16 cellular contexts compared by ENCODE assay signal in the genomic region with DNA sequence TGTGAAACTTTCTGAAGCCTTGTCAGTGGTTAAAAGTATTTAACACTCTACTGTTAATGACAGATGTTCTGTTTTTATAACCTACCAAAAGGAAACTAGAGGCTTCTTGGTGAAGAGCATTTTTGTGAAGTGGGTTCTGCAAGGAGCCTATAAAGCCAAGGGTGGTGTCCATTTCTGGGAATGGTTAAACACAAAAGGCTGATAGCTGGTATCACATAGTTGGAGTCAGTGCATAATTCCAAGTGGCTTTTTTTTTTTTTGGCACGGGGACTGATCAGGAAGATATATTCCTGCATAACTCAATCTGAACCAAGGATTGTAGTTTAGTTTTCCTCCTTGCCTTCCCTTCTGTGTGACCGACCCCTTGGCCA. TPM values are rescaled to one million over a fixed set of nuclear protein-coding genes. Genes with fewer than 3 reads are reported as not detected.
A peak's percentile ranks its signal among the peaks of the same experiment; 100 is the strongest.
DNase-seq lines count a peak whose midpoint lies in the region; ATAC-seq and TF ChIP-seq lines count a peak whose summit lies in the region.
"Had no signal": no experiment of that assay in that cellular context is flagged by ENCODE, and none has a peak within 500 bp of the region (broad histone marks: within the 10 kb centered on the region; RNA-seq: fewer than 3 reads in every experiment).

No MANE protein-coding gene starts in this region.

- peaks cover 53 to 63% of the 10 kb centered on the region in 2 experiments for H3K36me3 ChIP-seq in SK-N-SH (replicated peaks in 1 of 2; ENCODE audit: control insufficient read depth in 1 of 2, insufficient read depth in 2 of 2, low read length in 1 of 2)
- peaks cover 53% of the 10 kb centered on the region for H3K36me3 ChIP-seq in iPS-18a (ENCODE audit: control insufficient read depth, low read depth, low read length)
- peaks cover 53% of the 10 kb centered on the region for H3K36me3 ChIP-seq in skeletal muscle satellite cell (ENCODE audit: insufficient read depth, low read length)

- peak overlapping the region; percentile 46 for H3K4me2 ChIP-seq in SK-N-SH
- H3K4me2 ChIP-seq in skeletal muscle satellite cell (ENCODE audit: low read length) = peak overlapping the region; percentile 44

- H4K20me1 ChIP-seq in SK-N-SH (ENCODE audit: insufficient read depth) = no peaks in the 10 kb centered on the region

- peak overlapping the region; percentile 1; the same call in 1 of the 2 replicates for H3K9ac ChIP-seq in SK-N-SH
- no peak overlapping the region for H3K9ac ChIP-seq in iPS-18a (ENCODE audit: low read length)
- peak overlapping the region; percentile 46 for H3K9ac ChIP-seq in skeletal muscle satellite cell (ENCODE audit: low read depth, low read length)

- no peaks in the 10 kb centered on the region for H3K9me3 Mint-ChIP-seq in activated CD8-positive, alpha-beta T cell treated with anti-CD3 and anti-CD28 coated beads, Interleukin-2, amount 10 ng/mL, durations not matched to agents 7 days and 5 days (ENCODE audit: insufficient read depth)
- H3K9me3 Mint-ChIP-seq in activated CD8-positive, alpha-beta T cell treated with anti-CD3 and anti-CD28 coated beads for 36 hours = no peaks in the 10 kb centered on the region
- H3K9me3 Mint-ChIP-seq: activated T-cell treated with anti-CD3 and anti-CD28 coated beads, Interleukin-2, amount 50 U/mL, for 4 hours; T-cell had no signal

- DNase-seq in activated CD8-positive, alpha-beta T cell treated with anti-CD3 and anti-CD28 coated beads, Interleukin-2, amount 10 ng/mL, durations not matched to agents 7 days and 5 days = no peak
- no peak for DNase-seq in activated CD8-positive, alpha-beta T cell treated with anti-CD3 and anti-CD28 coated beads for 36 hours
- no peak for DNase-seq in SK-N-SH
- no peak for DNase-seq in erythroblast (lab: John Stamatoyannopoulos, UW)
- no peak for DNase-seq in C1 segment of cervical spinal cord (lab: John Stamatoyannopoulos, UW)
- DNase-seq: activated T-cell treated with anti-CD3 and anti-CD28 coated beads, Interleukin-2, amount 50 U/mL, for 4 hours; effector CD4-positive, alpha-beta T cell; NCI-H446; T-cell had no signal

- no peak for TF ChIP-seq RAD21 in SK-N-SH (IDR thresholded peaks at IDR 0.05; ENCODE audit: low read length)

- no peak overlapping the region for H3K4me3 ChIP-seq in SK-N-SH (ENCODE audit: low read depth in 2 of 2, low read length in 1 of 2)
- no peak overlapping the region for H3K4me3 ChIP-seq in iPS-18a (ENCODE audit: low read length)
- H3K4me3 ChIP-seq in skeletal muscle satellite cell (ENCODE audit: low read length) = peak overlapping the region; percentile 24
- H3K4me3 ChIP-seq: HAP-1, tibial nerve had no signal

- no peak for TF ChIP-seq POLR2A in erythroblast (IDR thresholded peaks at IDR 0.05; ENCODE audit: low read length)

- H3K27me3 ChIP-seq in SK-N-SH (ENCODE audit: insufficient read depth) (no peaks in the 10 kb centered on the region), iPS-18a (ENCODE audit: control insufficient read depth, insufficient read depth, low read length) (no peaks in the 10 kb centered on the region), skeletal muscle satellite cell (ENCODE audit: control insufficient read depth, insufficient read depth, low read length) (no peaks in the 10 kb centered on the region)
- H3K27me3 ChIP-seq: neutrophil, tibial nerve had no signal

- TF ChIP-seq EP300 in SK-N-SH (IDR thresholded peaks at IDR 0.05; ENCODE audit: borderline replicate concordance in 1 of 2, low read depth in 1 of 2, low read length in 1 of 2) = no peak

- 76% methylated on average over 2 of the region's 2 CpGs for WGBS in SK-N-SH (ENCODE audit: low lambda C conversion rate)

- H3K79me2 ChIP-seq in SK-N-SH (ENCODE audit: insufficient read depth) = no peaks in the 10 kb centered on the region; the same call in 1 of the 2 replicates

- H2AFZ ChIP-seq in SK-N-SH (ENCODE audit: low read depth) = no peak overlapping the region

- H3K4me1 ChIP-seq in SK-N-SH (ENCODE audit: control insufficient read depth in 1 of 2, insufficient read depth in 2 of 2, low read depth in 1 of 2, low read length in 1 of 2) = peaks cover 0 to 19% of the 10 kb centered on the region in 2 experiments; a peak in 2 of 4 replicates
- H3K4me1 ChIP-seq in iPS-18a (ENCODE audit: control insufficient read depth, low read depth, low read length) = peaks cover 15% of the 10 kb centered on the region
- peaks cover 31% of the 10 kb centered on the region for H3K4me1 ChIP-seq in skeletal muscle satellite cell (ENCODE audit: control insufficient read depth, insufficient read depth, low read length)
- H3K4me1 ChIP-seq: HAP-1 had no signal

- CTCF ChIA-PET in activated CD8-positive, alpha-beta T cell treated with anti-CD3 and anti-CD28 coated beads, Interleukin-2, amount 10 ng/mL, durations not matched to agents 7 days and 5 days (lab: Charles Lee) = no interaction called here
- CTCF ChIA-PET in activated CD8-positive, alpha-beta T cell treated with anti-CD3 and anti-CD28 coated beads for 36 hours (lab: Charles Lee) = interaction anchor here (1.5 kb wide), 1 partner anchor 27 kb away, joined by 3 read pairs; no protein-coding TSS in a partner anchor
- CTCF ChIA-PET in SK-N-SH (lab: Yijun Ruan, JAX) = interaction anchor here (4.4 kb wide), 1 partner anchor 8 kb away, joined by 19 read pairs; no protein-coding TSS in a partner anchor

- no peaks in the 10 kb centered on the region for H3K9me2 ChIP-seq in SK-N-SH

- no peaks in the 10 kb centered on the region for H3K9me3 ChIP-seq in SK-N-SH
- no peaks in the 10 kb centered on the region for H3K9me3 ChIP-seq in iPS-18a (ENCODE audit: control insufficient read depth, low read depth, low read length)
- no peaks in the 10 kb centered on the region for H3K9me3 ChIP-seq in skeletal muscle satellite cell (replicated peaks; ENCODE audit: low read length)
- H3K9me3 ChIP-seq: HAP-1, neutrophil, tibial nerve had no signal

- peaks cover 55% of the 10 kb centered on the region for H3K36me3 Mint-ChIP-seq in activated CD8-positive, alpha-beta T cell treated with anti-CD3 and anti-CD28 coated beads, Interleukin-2, amount 10 ng/mL, durations not matched to agents 7 days and 5 days (ENCODE audit: low read depth)
- peaks cover 38% of the 10 kb centered on the region for H3K36me3 Mint-ChIP-seq in activated CD8-positive, alpha-beta T cell treated with anti-CD3 and anti-CD28 coated beads for 36 hours (ENCODE audit: low read depth)

- ATAC-seq in activated CD8-positive, alpha-beta T cell treated with anti-CD3 and anti-CD28 coated beads, Interleukin-2, amount 10 ng/mL, durations not matched to agents 7 days and 5 days = no peak
- no peak for ATAC-seq in activated CD8-positive, alpha-beta T cell treated with anti-CD3 and anti-CD28 coated beads for 36 hours
- ATAC-seq in HG02973 (IDR thresholded peaks at IDR 0.05; ENCODE audit: unreplicated experiment) = no peak
- ATAC-seq: activated CD4-positive, CD25-positive, alpha-beta regulatory T cell treated with anti-CD3 and anti-CD28 coated beads, Interleukin-2, amount 50 U/mL, for 24 hours; activated T-cell treated with anti-CD3 and anti-CD28 coated beads, Interleukin-2, amount 50 U/mL, for 4 hours; T-cell had no signal

- no peaks in the 10 kb centered on the region for H3K27me3 Mint-ChIP-seq in activated CD8-positive, alpha-beta T cell treated with anti-CD3 and anti-CD28 coated beads, Interleukin-2, amount 10 ng/mL, durations not matched to agents 7 days and 5 days (ENCODE audit: low read depth)
- H3K27me3 Mint-ChIP-seq in activated CD8-positive, alpha-beta T cell treated with anti-CD3 and anti-CD28 coated beads for 36 hours = no peaks in the 10 kb centered on the region
- H3K27me3 Mint-ChIP-seq: T-cell had no signal

- intact Hi-C loops in activated CD8-positive, alpha-beta T cell treated with anti-CD3 and anti-CD28 coated beads for 36 hours (cut with micrococcal nuclease) = no loop called here

- no peak for TF ChIP-seq CTCF in activated CD8-positive, alpha-beta T cell treated with anti-CD3 and anti-CD28 coated beads for 36 hours (IDR thresholded peaks at IDR 0.05)
- no peak for TF ChIP-seq CTCF in SK-N-SH (IDR thresholded peaks at IDR 0.05)

- POLR2A ChIA-PET in activated CD8-positive, alpha-beta T cell treated with anti-CD3 and anti-CD28 coated beads, Interleukin-2, amount 10 ng/mL, durations not matched to agents 7 days and 5 days (lab: Charles Lee) = no interaction called here
- POLR2A ChIA-PET in activated CD8-positive, alpha-beta T cell treated with anti-CD3 and anti-CD28 coated beads for 36 hours (lab: Charles Lee) = no interaction called here
- POLR2A ChIA-PET in SK-N-SH (lab: Yijun Ruan, JAX) = no interaction called here

- H3K27ac Mint-ChIP-seq in activated CD8-positive, alpha-beta T cell treated with anti-CD3 and anti-CD28 coated beads, Interleukin-2, amount 10 ng/mL, durations not matched to agents 7 days and 5 days = peak overlapping the region; percentile 43
- H3K27ac Mint-ChIP-seq in activated CD8-positive, alpha-beta T cell treated with anti-CD3 and anti-CD28 coated beads for 36 hours = no peak overlapping the region
- H3K27ac Mint-ChIP-seq: T-cell had no signal

- H3F3A ChIP-seq in SK-N-SH (replicated peaks; ENCODE audit: insufficient read depth) = peaks cover 46% of the 10 kb centered on the region

- H3K4me3 Mint-ChIP-seq in activated CD8-positive, alpha-beta T cell treated with anti-CD3 and anti-CD28 coated beads, Interleukin-2, amount 10 ng/mL, durations not matched to agents 7 days and 5 days = no peak overlapping the region
- no peak overlapping the region for H3K4me3 Mint-ChIP-seq in activated CD8-positive, alpha-beta T cell treated with anti-CD3 and anti-CD28 coated beads for 36 hours
- H3K4me3 Mint-ChIP-seq: activated T-cell treated with anti-CD3 and anti-CD28 coated beads, Interleukin-2, amount 50 U/mL, for 4 hours; T-cell had no signal

- peaks cover 15% of the 10 kb centered on the region for H3K4me1 Mint-ChIP-seq in activated CD8-positive, alpha-beta T cell treated with anti-CD3 and anti-CD28 coated beads, Interleukin-2, amount 10 ng/mL, durations not matched to agents 7 days and 5 days (ENCODE audit: low read depth)
- H3K4me1 Mint-ChIP-seq in activated CD8-positive, alpha-beta T cell treated with anti-CD3 and anti-CD28 coated beads for 36 hours (ENCODE audit: low read depth) = peaks cover 23% of the 10 kb centered on the region

- H3K27ac ChIP-seq in SK-N-SH (ENCODE audit: low read depth in 2 of 2, low read length in 1 of 2) = peak overlapping the region; percentile 77 to 78
- H3K27ac ChIP-seq in iPS-18a (ENCODE audit: low read length) = peak overlapping the region; percentile 36

TF ChIP-seq in SK-N-SH, 30 proteins besides CTCF, POLR2A, EP300 and RAD21 (continues in another document):
- TF ChIP-seq RXRA (IDR thresholded peaks at IDR 0.05; ENCODE audit: borderline replicate concordance, low read depth) (no peak), GATA2 (CRISPR knock-in tag; IDR thresholded peaks at IDR 0.05) (no peak)

RNA-seq across cellular contexts. Expression of gene KPNB1, which starts 27.6 kb away (rescaled TPM):
- total RNA-seq in activated CD8-positive, alpha-beta T cell treated with anti-CD3 and anti-CD28 coated beads, Interleukin-2, amount 10 ng/mL, durations not matched to agents 7 days and 5 days = 100 to 1,000 TPM; 413 to 427 TPM
- total RNA-seq in activated CD8-positive, alpha-beta T cell treated with anti-CD3 and anti-CD28 coated beads for 36 hours = 100 to 1,000 TPM; 589 to 605 TPM
- 89.5 and 142 TPM in 2 replicates for polyA plus RNA-seq in SK-N-SH (2012; rRNA removed)
- 99.2 and 142 TPM in 2 replicates for polyA plus RNA-seq in SK-N-SH (2012; cell fraction: cytosol; rRNA removed)
- polyA plus RNA-seq in SK-N-SH (2012; cell fraction: nucleus; rRNA removed) = 142 and 235 TPM in 2 replicates
- total RNA-seq in skeletal muscle satellite cell (2012; rRNA removed) = 337 and 374 TPM in 2 replicates
